In the genomic region with DNA sequence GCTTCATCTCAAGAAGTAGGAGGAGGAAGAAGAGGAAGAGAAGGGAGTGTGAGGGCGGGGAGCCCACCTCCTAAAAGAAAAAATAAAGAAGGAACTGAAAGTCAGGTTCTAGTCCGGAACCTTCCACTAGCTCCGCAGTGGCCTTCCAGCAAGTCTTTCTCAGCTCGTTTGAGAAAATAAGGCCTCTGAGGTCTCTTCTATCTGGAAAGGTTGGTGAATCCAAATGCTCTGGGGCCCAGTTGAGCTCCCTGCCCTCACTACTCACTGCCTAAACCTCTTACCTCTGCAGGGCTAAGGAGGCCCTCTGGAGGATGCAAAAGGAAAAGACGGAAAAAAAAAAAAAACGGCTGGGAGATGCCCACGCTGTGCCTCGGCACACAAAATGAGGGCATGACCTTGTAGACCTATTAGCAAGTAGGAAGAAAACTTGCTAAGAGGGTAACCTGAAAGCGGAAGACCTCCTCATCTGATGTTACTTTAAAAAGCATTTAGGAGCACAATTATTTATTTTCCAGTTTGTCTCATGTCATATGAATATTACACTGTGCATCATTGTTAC, we compare ENCODE assay signal across 8 cellular contexts.
DNase-seq lines count a peak whose midpoint lies in the region; ATAC-seq and TF ChIP-seq lines count a peak whose summit lies in the region.

No MANE protein-coding gene starts in this region.

- no peaks in the 10 kb centered on the region for H3K27me3 ChIP-seq in adipocyte (replicated peaks; ENCODE audit: control insufficient read depth, insufficient read depth, low read length)

- peaks cover 4% of the 10 kb centered on the region for H3K4me1 ChIP-seq in adipocyte (ENCODE audit: control insufficient read depth, insufficient read depth, low read length)

- H3K4me3 ChIP-seq in adipocyte (ENCODE audit: low read length), result no peak overlapping the region

- H3K9ac ChIP-seq in adipocyte (ENCODE audit: low read length), result peak overlapping the region; percentile 25

- H3K9me3 ChIP-seq in adipocyte (ENCODE audit: control insufficient read depth, low read length), result no peaks in the 10 kb centered on the region

- DNase-seq in 8988T, result peak; percentile 53
- DNase-seq in SHP77 treated with DMSO at 0.1 percent for 48 hours (lab: John Stamatoyannopoulos, UW), result peak; percentile 44
- peak; percentile 48 for DNase-seq in adipocyte (ENCODE audit: low read depth)
- peak; percentile 77 for DNase-seq in iPS-NIHi11 (ENCODE audit: low spot score)
- DNase-seq in stimulated activated CD4-positive, alpha-beta T cell treated with anti-CD3 and anti-CD28 coated beads, Interleukin-2, amount 100 ng/mL, for 48 hours, result peak; percentile 12 to 29

- TF ChIP-seq CTCF in GM12873 (IDR thresholded peaks at IDR 0.05; ENCODE audit: insufficient read depth, low read depth, low read length, missing control alignments), result peak; percentile 43

- ATAC-seq in GM21825 (IDR thresholded peaks at IDR 0.05; ENCODE audit: unreplicated experiment), result no peak

- TF ChIP-seq EP300 in Ishikawa (IDR thresholded peaks at IDR 0.05; ENCODE audit: borderline replicate concordance), result no peak

- peak; percentile 77 for TF ChIP-seq RAD21 in Ishikawa (IDR thresholded peaks at IDR 0.05; ENCODE audit: low read depth)

- peaks cover 23% of the 10 kb centered on the region for H3K36me3 ChIP-seq in adipocyte (ENCODE audit: control insufficient read depth, insufficient read depth, low read length, severe bottlenecking)

TF ChIP-seq in Ishikawa, 13 proteins besides CTCF, POLR2A, EP300 and RAD21:
- TF ChIP-seq YY1 (IDR thresholded peaks at IDR 0.05; ENCODE audit: low read depth) (no peak), TCF12 (IDR thresholded peaks at IDR 0.05; ENCODE audit: low read depth) (no peak), TEAD4 (IDR thresholded peaks at IDR 0.05) (no peak), CREB1 (IDR thresholded peaks at IDR 0.05; ENCODE audit: low read depth) (no peak), NFIC (IDR thresholded peaks at IDR 0.05) (no peak), EGR1 (IDR thresholded peaks at IDR 0.05) (no peak), TAF1 (IDR thresholded peaks at IDR 0.05; ENCODE audit: low read depth) (no peak), CEBPB (IDR thresholded peaks at IDR 0.05) (no peak), ZBTB7A (IDR thresholded peaks at IDR 0.05; ENCODE audit: low read depth) (no peak), FOXM1 (IDR thresholded peaks at IDR 0.05; ENCODE audit: borderline replicate concordance, low read depth) (no peak)
- TF ChIP-seq, protein P1, sequence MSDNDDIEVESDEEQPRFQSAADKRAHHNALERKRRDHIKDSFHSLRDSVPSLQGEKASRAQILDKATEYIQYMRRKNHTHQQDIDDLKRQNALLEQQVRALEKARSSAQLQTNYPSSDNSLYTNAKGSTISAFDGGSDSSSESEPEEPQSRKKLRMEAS (IDR thresholded peaks at IDR 0.05), result no peak
- TF ChIP-seq, protein P2, sequence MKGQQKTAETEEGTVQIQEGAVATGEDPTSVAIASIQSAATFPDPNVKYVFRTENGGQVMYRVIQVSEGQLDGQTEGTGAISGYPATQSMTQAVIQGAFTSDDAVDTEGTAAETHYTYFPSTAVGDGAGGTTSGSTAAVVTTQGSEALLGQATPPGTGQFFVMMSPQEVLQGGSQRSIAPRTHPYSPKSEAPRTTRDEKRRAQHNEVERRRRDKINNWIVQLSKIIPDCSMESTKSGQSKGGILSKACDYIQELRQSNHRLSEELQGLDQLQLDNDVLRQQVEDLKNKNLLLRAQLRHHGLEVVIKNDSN (IDR thresholded peaks at IDR 0.05), result no peak
- TF ChIP-seq, protein P3, sequence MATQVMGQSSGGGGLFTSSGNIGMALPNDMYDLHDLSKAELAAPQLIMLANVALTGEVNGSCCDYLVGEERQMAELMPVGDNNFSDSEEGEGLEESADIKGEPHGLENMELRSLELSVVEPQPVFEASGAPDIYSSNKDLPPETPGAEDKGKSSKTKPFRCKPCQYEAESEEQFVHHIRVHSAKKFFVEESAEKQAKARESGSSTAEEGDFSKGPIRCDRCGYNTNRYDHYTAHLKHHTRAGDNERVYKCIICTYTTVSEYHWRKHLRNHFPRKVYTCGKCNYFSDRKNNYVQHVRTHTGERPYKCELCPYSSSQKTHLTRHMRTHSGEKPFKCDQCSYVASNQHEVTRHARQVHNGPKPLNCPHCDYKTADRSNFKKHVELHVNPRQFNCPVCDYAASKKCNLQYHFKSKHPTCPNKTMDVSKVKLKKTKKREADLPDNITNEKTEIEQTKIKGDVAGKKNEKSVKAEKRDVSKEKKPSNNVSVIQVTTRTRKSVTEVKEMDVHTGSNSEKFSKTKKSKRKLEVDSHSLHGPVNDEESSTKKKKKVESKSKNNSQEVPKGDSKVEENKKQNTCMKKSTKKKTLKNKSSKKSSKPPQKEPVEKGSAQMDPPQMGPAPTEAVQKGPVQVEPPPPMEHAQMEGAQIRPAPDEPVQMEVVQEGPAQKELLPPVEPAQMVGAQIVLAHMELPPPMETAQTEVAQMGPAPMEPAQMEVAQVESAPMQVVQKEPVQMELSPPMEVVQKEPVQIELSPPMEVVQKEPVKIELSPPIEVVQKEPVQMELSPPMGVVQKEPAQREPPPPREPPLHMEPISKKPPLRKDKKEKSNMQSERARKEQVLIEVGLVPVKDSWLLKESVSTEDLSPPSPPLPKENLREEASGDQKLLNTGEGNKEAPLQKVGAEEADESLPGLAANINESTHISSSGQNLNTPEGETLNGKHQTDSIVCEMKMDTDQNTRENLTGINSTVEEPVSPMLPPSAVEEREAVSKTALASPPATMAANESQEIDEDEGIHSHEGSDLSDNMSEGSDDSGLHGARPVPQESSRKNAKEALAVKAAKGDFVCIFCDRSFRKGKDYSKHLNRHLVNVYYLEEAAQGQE (IDR thresholded peaks at IDR 0.05; ENCODE audit: low read depth), result no peak

Comparison
In these comparisons a context has a peak if more than half of its experiments do, and no peak if none do; other contexts are left out.
1. DNase-seq: peak in every context shown above with its lines; median percentile 77 in iPS-NIHi11; 53 in 8988T; 48 in adipocyte; 44 in SHP77 treated with DMSO at 0.1 percent for 48 hours; 20 in stimulated activated CD4-positive, alpha-beta T cell treated with anti-CD3 and anti-CD28 coated beads, Interleukin-2, amount 100 ng/mL, for 48 hours.